8 cellular contexts compared by ENCODE assay signal in genomic region chr12:131104464-131105350, GRCh38.
DNase-seq lines count a peak whose midpoint lies in the region; ATAC-seq and TF ChIP-seq lines count a peak whose summit lies in the region.

No MANE protein-coding gene starts in this region.

- no peak overlapping the region for H3K27ac ChIP-seq in effector memory CD4-positive, alpha-beta T cell (ENCODE audit: insufficient read depth, low read length, poor library complexity, severe bottlenecking)

- ATAC-seq in GM18868 (IDR thresholded peaks at IDR 0.05; ENCODE audit: unreplicated experiment): peak; percentile 57
- peak; percentile 62 for ATAC-seq in HG03159 (IDR thresholded peaks at IDR 0.05; ENCODE audit: unreplicated experiment)

- no peaks in the 10 kb centered on the region for H3K36me3 ChIP-seq in effector memory CD4-positive, alpha-beta T cell (ENCODE audit: control insufficient read depth, insufficient read depth, low read length)

- no peak overlapping the region for H3K4me3 ChIP-seq in AG09309 (ENCODE audit: control insufficient read depth, low read depth, low read length)
- H3K4me3 ChIP-seq in effector memory CD4-positive, alpha-beta T cell (ENCODE audit: insufficient read depth, low read depth, low read length, poor library complexity, severe bottlenecking): no peak overlapping the region

- H3K4me1 ChIP-seq in effector memory CD4-positive, alpha-beta T cell (ENCODE audit: control insufficient read depth, insufficient read depth, low read length, poor library complexity, severe bottlenecking): peaks cover 8% of the 10 kb centered on the region

- peak; percentile 74 for TF ChIP-seq CTCF in AG09309 (IDR thresholded peaks at IDR 0.05; ENCODE audit: control insufficient read depth, insufficient read depth, low read depth, low read length, missing control alignments)

- H3K9me3 ChIP-seq in effector memory CD4-positive, alpha-beta T cell (ENCODE audit: control insufficient read depth, low read length): no peaks in the 10 kb centered on the region

- DNase-seq in AG09309 (ENCODE audit: low read depth): no peak
- peak; percentile 59 for DNase-seq in NCI-H774 (lab: John Stamatoyannopoulos, UW)
- peak; percentile 52 to 70 for DNase-seq in activated CD8-positive, alpha-beta memory T cell treated with anti-CD3 and anti-CD28 coated beads for 1 hour (ENCODE audit: extremely low read depth in 1 of 2, low read depth in 1 of 2)
- peak; percentile 41 to 60 (median 53) for DNase-seq in effector memory CD4-positive, alpha-beta T cell
- peak; percentile 95 for DNase-seq in mesenteric fat pad (ENCODE audit: low spot score)
- peak; percentile 76 for DNase-seq in stimulated activated CD8-positive, alpha-beta memory T cell treated with anti-CD3 and anti-CD28 coated beads, Interleukin-4, amount 100 ng/mL, for 24 hours (ENCODE audit: low read depth)

- H3K27me3 ChIP-seq in effector memory CD4-positive, alpha-beta T cell (replicated peaks; ENCODE audit: control insufficient read depth, insufficient read depth, low read length, poor library complexity, severe bottlenecking): no peaks in the 10 kb centered on the region
